8 cellular contexts compared by ENCODE assay signal in the genomic region with DNA sequence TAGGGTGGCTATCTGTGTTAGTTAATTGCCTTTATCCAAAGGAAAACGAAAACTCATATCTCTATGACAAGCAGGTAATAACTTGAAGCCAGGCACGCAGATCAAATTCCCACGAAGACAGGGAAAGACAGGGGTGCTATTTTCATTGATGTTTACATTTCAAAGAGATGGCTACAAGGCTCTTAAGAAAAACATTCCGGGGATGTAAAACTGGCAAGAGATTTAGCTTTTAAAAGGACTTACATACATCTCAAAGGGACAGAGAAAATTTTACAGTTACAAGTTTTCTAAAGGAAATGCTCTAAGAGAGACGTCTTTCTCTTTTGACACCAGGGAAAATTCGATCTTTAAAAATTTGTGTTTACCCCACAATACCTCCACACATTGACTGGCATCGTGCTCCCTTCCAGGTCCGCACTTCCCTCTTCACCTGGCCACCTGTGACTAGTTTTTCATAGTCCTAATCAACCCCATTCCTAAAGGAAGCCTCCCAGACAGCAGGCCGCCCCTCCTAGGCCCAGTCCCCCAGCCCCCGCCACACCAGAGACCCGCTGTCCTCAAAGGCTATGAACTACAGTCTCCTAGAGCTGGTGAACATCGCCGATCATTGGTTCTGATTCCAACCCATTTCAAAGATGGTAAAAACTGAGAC. TPM values are rescaled to one million over a fixed set of nuclear protein-coding genes. Genes with fewer than 3 reads are reported as not detected.
DNase-seq lines count a peak whose midpoint lies in the region; ATAC-seq, FAIRE-seq and TF ChIP-seq lines count a peak whose summit lies in the region.

No MANE protein-coding gene starts in this region.

- peak overlapping the region; percentile 31 for H3K4ac ChIP-seq in mesendoderm (ENCODE audit: low read depth, low read length)

- H3K9me1 ChIP-seq in K562 (ENCODE audit: control insufficient read depth, insufficient read depth, low read length): no peaks in the 10 kb centered on the region

- H2AK5ac ChIP-seq in mesendoderm (ENCODE audit: low read length): no peak overlapping the region

- H3K9me3 ChIP-seq in K562 (replicated peaks; ENCODE audit: control insufficient read depth, insufficient read depth, low read depth, low read length): no peaks in the 10 kb centered on the region

- peak overlapping the region; percentile 75 for H3K18ac ChIP-seq in mesendoderm (ENCODE audit: low read length)

- ATAC-seq in K562 (no peak), GM19467 (IDR thresholded peaks at IDR 0.05; ENCODE audit: unreplicated experiment) (no peak)

- H3K4me2 ChIP-seq in K562 (ENCODE audit: insufficient read depth, low read length): peak overlapping the region; percentile 98
- H3K4me2 ChIP-seq in mesendoderm (ENCODE audit: low read length): peak overlapping the region; percentile 31

- peak overlapping the region; percentile 92 for H2AFZ ChIP-seq in K562 (ENCODE audit: low read depth, low read length)

- no peak overlapping the region for H3K23ac ChIP-seq in mesendoderm (ENCODE audit: low read length)

- TF ChIP-seq POLR2A in K562 (conservative IDR thresholded peaks at IDR 0.05): no peak

- peak overlapping the region; percentile 76 for H3K56ac ChIP-seq in mesendoderm (ENCODE audit: low read length)

- H3K79me2 ChIP-seq in K562 (ENCODE audit: control insufficient read depth, insufficient read depth, low read length): peaks cover 33% of the 10 kb centered on the region
- H3K79me2 ChIP-seq in mesendoderm (ENCODE audit: control insufficient read depth, insufficient read depth, low read length): peaks cover 4% of the 10 kb centered on the region

- CTCF ChIA-PET in HEK293T (lab: Yijun Ruan, JAX): no interaction called here
- CTCF ChIA-PET in K562 (lab: Yijun Ruan, JAX; ENCODE audit: low intra/inter-chr PET ratio): interaction anchor here (0.7 kb wide), 1 partner anchor 19 kb away, joined by 3 read pairs; no protein-coding TSS in a partner anchor

- H3K27me3 ChIP-seq in K562 (ENCODE audit: control insufficient read depth in 2 of 2, insufficient read depth in 2 of 2, low read length in 2 of 2): no peaks in the 10 kb centered on the region
- H3K27me3 ChIP-seq in mesendoderm (ENCODE audit: insufficient read depth, low read length, poor library complexity): no peaks in the 10 kb centered on the region

- no peak overlapping the region for H2BK120ac ChIP-seq in mesendoderm (ENCODE audit: low read depth, low read length)

- peak overlapping the region; percentile 92 to 95; a peak in 3 of 4 replicates for H3K9ac ChIP-seq in K562 (ENCODE audit: insufficient read depth in 1 of 2, low read depth in 2 of 2, low read length in 2 of 2)
- peak overlapping the region; percentile 49 for H3K9ac ChIP-seq in mesendoderm (ENCODE audit: low read length)

- no peak for TF ChIP-seq RAD21 in K562 (CRISPR knock-in tag; conservative IDR thresholded peaks at IDR 0.05 in 1 of 2, IDR thresholded peaks at IDR 0.05 in 1 of 2)

- no peak overlapping the region for H2BK5ac ChIP-seq in mesendoderm (ENCODE audit: low read length)

- TSS peak; percentile 66 for BruUV-seq in K562 (replicated peaks; lab: Mats Ljungman, UMichigan)

- H3K36me3 ChIP-seq in K562 (ENCODE audit: control insufficient read depth, insufficient read depth, low read length) (peaks cover 30% of the 10 kb centered on the region), mesendoderm (ENCODE audit: control insufficient read depth, insufficient read depth, low read length) (no peaks in the 10 kb centered on the region)

- TF ChIP-seq CTCF in 22Rv1 (IDR thresholded peaks at IDR 0.05): no peak
- no peak for TF ChIP-seq CTCF in K562 (IDR thresholded peaks at IDR 0.05 in 2 of 3, conservative IDR thresholded peaks at IDR 0.05 in 1 of 3; ENCODE audit: insufficient read depth in 2 of 3, low read depth in 1 of 3, low read length in 3 of 3)

- H3K4me3 ChIP-seq in K562 (peak overlapping the region; percentile 56), mesendoderm (ENCODE audit: low read length) (no peak overlapping the region)

- H3K27ac ChIP-seq in 22Rv1: peak overlapping the region; percentile 84
- H3K27ac ChIP-seq in K562 (ENCODE audit: extremely low read depth, low read depth, low read length): peak overlapping the region; percentile 88
- no peak overlapping the region for H3K27ac ChIP-seq in mesendoderm (ENCODE audit: low read depth, low read length)

- H2BK15ac ChIP-seq in mesendoderm (replicated peaks; ENCODE audit: low read depth): no peak overlapping the region

- H3K4me1 ChIP-seq in K562 (replicated peaks in 1 of 2; ENCODE audit: control insufficient read depth in 2 of 2, insufficient read depth in 2 of 2, low read length in 2 of 2) (peaks cover 14 to 25% of the 10 kb centered on the region in 2 experiments), mesendoderm (ENCODE audit: control insufficient read depth, low read depth, low read length) (no peaks in the 10 kb centered on the region)

- in situ Hi-C loops in K562 (cut with MboI): loop anchor here (5.0 kb wide), 1 partner anchor 162 kb away; no protein-coding TSS in a partner anchor

- H4K20me1 ChIP-seq in K562 (replicated peaks; ENCODE audit: control insufficient read depth, insufficient read depth, low read length): 0 out of 2 replicates have a peak, but pooled peaks cover 3% of the 10 kb centered on the region

- no peak for DNase-seq in HEK293T (ENCODE audit: extremely low spot score)
- no peak for DNase-seq in K562 (ENCODE audit: extremely low read depth in 1 of 4, low spot score in 3 of 4)
- no peak for DNase-seq in mesendoderm
- no peak for DNase-seq in NCI-H524 (lab: John Stamatoyannopoulos, UW)
- DNase-seq in activated effector memory CD4-positive, alpha-beta T cell treated with Interleukin-2 at 50 U/mL for 16 hours: no peak
- no peak for DNase-seq in dedifferentiated amniotic fluid mesenchymal stem cell (ENCODE audit: extremely low spot score)

- no peaks in the 10 kb centered on the region for H3K79me1 ChIP-seq in mesendoderm (ENCODE audit: low read length)

- H4K5ac ChIP-seq in mesendoderm (ENCODE audit: low read length): no peak overlapping the region

- no peak for FAIRE-seq in K562 (lab: Jason Lieb, UNC)

- no peak overlapping the region for H4K8ac ChIP-seq in mesendoderm (ENCODE audit: low read depth, low read length)

- 11% methylated on average over 9 of the region's 13 CpGs for WGBS in K562 (ENCODE audit: insufficient coverage, low coverage, missing lambda C conversion rate)
- WGBS in mesendoderm (ENCODE audit: extremely low coverage, insufficient coverage, low lambda C conversion rate): no CpG with 5 or more reads among the region's 13 CpGs

- no peak for TF ChIP-seq EP300 in K562 (IDR thresholded peaks at IDR 0.05; ENCODE audit: low read length)

- POLR2A ChIA-PET in HEK293T (lab: Yijun Ruan, JAX) (no interaction called here), K562 (lab: Yijun Ruan, JAX) (interaction anchor here (1.0 kb wide), 1 partner anchor 37 kb away, joined by 3 read pairs; no protein-coding TSS in a partner anchor)

- intact Hi-C loops in K562 (cut with micrococcal nuclease): loop anchor here (2.0 to 5.0 kb wide), 4 partner anchors 22 to 467 kb away; a partner anchor contains a TSS

RNA-seq across cellular contexts. Expression of a gene that starts 0.7 kb away (rescaled TPM):
- 73.6 and 169 TPM in 2 replicates for total RNA-seq in K562 (2011; cell fraction: chromatin; rRNA removed; ENCODE audit: low replicate concordance)
- 112 and 121 TPM in 2 replicates for total RNA-seq in K562 (2011; cell fraction: nucleolus; rRNA removed)
- 88.2 and 117 TPM in 2 replicates for total RNA-seq in K562 (2011; cell fraction: nucleoplasm; rRNA removed)
- total RNA-seq in K562 (2014; rRNA removed) (22.2 and 24.5 TPM in 2 replicates), K562 (2014; rRNA removed; fragmentation: Illumina TruSeq; extraction: Trizol) (21.4 and 22.1 TPM in 2 replicates), K562 (2015; rRNA removed; fragmentation: Illumina TruSeq; extraction: Trizol) (26.1 and 29.4 TPM in 2 replicates), K562 (2021) (67.7 and 70.0 TPM in 2 replicates)
- polyA plus RNA-seq in K562 (2011; rRNA removed) (43.0 and 57.6 TPM in 2 replicates), K562 (2014; fragmentation: Illumina TruSeq; extraction: Trizol) (48.1 and 60.1 TPM in 2 replicates), K562 (2014; fragmentation: Nextera tagmentation; extraction: Ambion mirVana) (1 to 10 TPM; 5.5 to 8.8 TPM), K562 (2014; rRNA removed) (38.6 and 42.0 TPM in 2 replicates)
- 38.6 and 60.5 TPM in 2 replicates for polyA plus RNA-seq in K562 (2011; cell fraction: cytosol; rRNA removed)
- polyA plus RNA-seq in K562 (2011; cell fraction: nucleus; rRNA removed): 132 and 195 TPM in 2 replicates
- polyA plus RNA-seq in K562 (2012): 46.8 and 58.0 TPM in 2 replicates
- polyA minus RNA-seq in K562 (2011; rRNA and poly(A)+ RNA removed): 50.5 and 58.7 TPM in 2 replicates
- 33.5 and 38.0 TPM in 2 replicates for polyA minus RNA-seq in K562 (2011; cell fraction: cytosol; rRNA and poly(A)+ RNA removed)
- polyA minus RNA-seq in K562 (2011; cell fraction: nucleus; rRNA and poly(A)+ RNA removed): 54.1 and 55.8 TPM in 2 replicates
- 42.4 TPM for polyA plus RNA-seq in mesendoderm (2013, experiment 1 of 2)
- 41.0 TPM for polyA plus RNA-seq in mesendoderm (2013, experiment 2 of 2)

RNA-seq across cellular contexts. Expression of a gene that starts 21.9 kb away (rescaled TPM):
- total RNA-seq in K562 (2011; cell fraction: chromatin; rRNA removed; ENCODE audit: low replicate concordance): 280 and 965 TPM in 2 replicates
- 1,302 and 2,067 TPM in 2 replicates for total RNA-seq in K562 (2011; cell fraction: nucleolus; rRNA removed)
- 1,014 and 1,106 TPM in 2 replicates for total RNA-seq in K562 (2011; cell fraction: nucleoplasm; rRNA removed)
- total RNA-seq in K562 (2014; rRNA removed) (203 and 272 TPM in 2 replicates), K562 (2014; rRNA removed; fragmentation: Illumina TruSeq; extraction: Trizol) (107 and 115 TPM in 2 replicates), K562 (2015; rRNA removed; fragmentation: Illumina TruSeq; extraction: Trizol) (187 and 190 TPM in 2 replicates), K562 (2021) (264 and 292 TPM in 2 replicates)
- polyA plus RNA-seq in K562 (2011; rRNA removed) (436 and 513 TPM in 2 replicates), K562 (2014; fragmentation: Illumina TruSeq; extraction: Trizol) (273 and 317 TPM in 2 replicates), K562 (2014; fragmentation: Nextera tagmentation; extraction: Ambion mirVana) (100 to 1,000 TPM; 530 to 699 TPM), K562 (2014; rRNA removed) (167 and 174 TPM in 2 replicates)
- 819 and 2,428 TPM in 2 replicates for polyA plus RNA-seq in K562 (2011; cell fraction: cytosol; rRNA removed)
- 230 and 506 TPM in 2 replicates for polyA plus RNA-seq in K562 (2011; cell fraction: nucleus; rRNA removed)
- polyA plus RNA-seq in K562 (2012): 447 and 511 TPM in 2 replicates
- 359 and 800 TPM in 2 replicates for polyA minus RNA-seq in K562 (2011; rRNA and poly(A)+ RNA removed)
- 495 and 903 TPM in 2 replicates for polyA minus RNA-seq in K562 (2011; cell fraction: cytosol; rRNA and poly(A)+ RNA removed)
- 104 and 113 TPM in 2 replicates for polyA minus RNA-seq in K562 (2011; cell fraction: nucleus; rRNA and poly(A)+ RNA removed)
- polyA plus RNA-seq in mesendoderm (2013, experiment 1 of 2): 51.0 TPM
- polyA plus RNA-seq in mesendoderm (2013, experiment 2 of 2): 54.0 TPM

RNA-seq across cellular contexts. Expression of a gene that starts 59.4 kb away (rescaled TPM):
- total RNA-seq in K562 (2011; cell fraction: chromatin; rRNA removed; ENCODE audit: low replicate concordance): 0.88 and 1.1 TPM in 2 replicates
- 0.26 TPM in 1 of 2 replicates, not detected in the other for total RNA-seq in K562 (2011; cell fraction: nucleolus; rRNA removed)
- 0.66 TPM in 1 of 2 replicates, not detected in the other for total RNA-seq in K562 (2011; cell fraction: nucleoplasm; rRNA removed)
- total RNA-seq in K562 (2014; rRNA removed) (0.18 TPM in 1 of 2 replicates, not detected in the other), K562 (2014; rRNA removed; fragmentation: Illumina TruSeq; extraction: Trizol) (0.10 and 0.15 TPM in 2 replicates), K562 (2015; rRNA removed; fragmentation: Illumina TruSeq; extraction: Trizol) (not detected in 2 replicates), K562 (2021) (0.24 and 0.38 TPM in 2 replicates)
- polyA plus RNA-seq in K562 (2011; rRNA removed) (0.01 and 0.12 TPM in 2 replicates), K562 (2014; fragmentation: Illumina TruSeq; extraction: Trizol) (0.14 and 0.28 TPM in 2 replicates), K562 (2014; fragmentation: Nextera tagmentation; extraction: Ambion mirVana) (under 1 TPM in 1 of 2 experiments, not detected in 1; 0.07 TPM), K562 (2014; rRNA removed) (0.24 TPM in 1 of 2 replicates, not detected in the other)
- polyA plus RNA-seq in K562 (2011; cell fraction: cytosol; rRNA removed): 0.10 and 0.15 TPM in 2 replicates
- polyA plus RNA-seq in K562 (2011; cell fraction: nucleus; rRNA removed): 0.18 and 0.42 TPM in 2 replicates
- 0.30 and 0.66 TPM in 2 replicates for polyA plus RNA-seq in K562 (2012)
- polyA minus RNA-seq in K562 (2011; rRNA and poly(A)+ RNA removed): 0.09 and 1.2 TPM in 2 replicates
- polyA minus RNA-seq in K562 (2011; cell fraction: cytosol; rRNA and poly(A)+ RNA removed): 0.36 and 1.2 TPM in 2 replicates
- polyA minus RNA-seq in K562 (2011; cell fraction: nucleus; rRNA and poly(A)+ RNA removed): 0.13 and 0.22 TPM in 2 replicates
- polyA plus RNA-seq in mesendoderm (2013, experiment 1 of 2): 17.3 TPM
- 17.7 TPM for polyA plus RNA-seq in mesendoderm (2013, experiment 2 of 2)
